Comparison of ENCODE assay signal across 17 cellular contexts in genomic region chr12:13900718-13901117, GRCh38.
DNase-seq lines count a peak whose midpoint lies in the region; ATAC-seq, FAIRE-seq and TF ChIP-seq lines count a peak whose summit lies in the region.
"Had no signal": no experiment of that assay in that cellular context is flagged by ENCODE, and none has a peak within 500 bp of the region (broad histone marks: within the 10 kb centered on the region; RNA-seq: fewer than 3 reads in every experiment).

No MANE protein-coding gene starts in this region.

- intact Hi-C loops in left cardiac atrium (cut with DNase I), result no loop called here

- no peaks in the 10 kb centered on the region for H3K4me1 ChIP-seq in small intestine (ENCODE audit: control insufficient read depth in 2 of 2, insufficient read depth in 1 of 2, low read depth in 1 of 2, low read length in 1 of 2)
- no peaks in the 10 kb centered on the region for H3K4me1 ChIP-seq in suprapubic skin
- H3K4me1 ChIP-seq: BLaER1 treated with 17β-estradiol and CSF1 and Interleukin-3, amounts not matched to agents 10 nM and 100 nM; HAP-1 had no signal

- FAIRE-seq in bronchial epithelial cell (lab: Jason Lieb, UNC), result no peak
- FAIRE-seq in small intestine (lab: Jason Lieb, UNC), result no peak
- FAIRE-seq: GM12892, GM19239, H1, K562 had no signal

- TF ChIP-seq CTCF in bronchial epithelial cell (IDR thresholded peaks at IDR 0.05; ENCODE audit: insufficient read depth, low read length, severe bottlenecking), result no peak
- no peak for TF ChIP-seq CTCF in suprapubic skin (IDR thresholded peaks at IDR 0.05)

- H3K4me3 ChIP-seq in bronchial epithelial cell (ENCODE audit: low read depth, low read length), result no peak overlapping the region
- H3K4me3 ChIP-seq in small intestine (ENCODE audit: low read depth in 1 of 2, low read length in 2 of 2), result no peak overlapping the region
- no peak overlapping the region for H3K4me3 ChIP-seq in suprapubic skin
- H3K4me3 ChIP-seq: BLaER1 treated with 17β-estradiol and CSF1 and Interleukin-3, amounts not matched to agents 10 nM and 100 nM; HAP-1; K562 had no signal

- 14 to 53% (median 32%) methylated on average over 3 of the region's 3 CpGs for WGBS in small intestine, 3 donors
- 74% methylated on average over 3 of the region's 3 CpGs for WGBS in suprapubic skin

- H3K9me3 ChIP-seq in small intestine (ENCODE audit: control insufficient read depth, low read depth) (no peaks in the 10 kb centered on the region), suprapubic skin (no peaks in the 10 kb centered on the region)
- H3K9me3 ChIP-seq: HAP-1 had no signal

- ATAC-seq in GM19397 (IDR thresholded peaks at IDR 0.05; ENCODE audit: unreplicated experiment) (no peak), left cardiac atrium (no peak)
- ATAC-seq: K562 had no signal

- DNase-seq in DMS79 (lab: John Stamatoyannopoulos, UW) (peak; percentile 28), NCI-H1105 treated with DMSO at 0.1 percent for 48 hours (lab: John Stamatoyannopoulos, UW) (peak; percentile 52), bronchial epithelial cell (ENCODE audit: low read depth) (peak; percentile 8), small intestine (peak; percentile 75), left cardiac atrium (no peak), suprapubic skin (ENCODE audit: low spot score in 2 of 2) (no peak)
- DNase-seq: ACHN; CD4-positive, CD25-positive, alpha-beta regulatory T cell; DND-41; GDM1 had no signal

- H3K27me3 ChIP-seq in bronchial epithelial cell (ENCODE audit: control insufficient read depth, insufficient read depth, low read length) (no peaks in the 10 kb centered on the region), small intestine (ENCODE audit: control insufficient read depth in 2 of 2, insufficient read depth in 2 of 2, low read length in 2 of 2) (no peaks in the 10 kb centered on the region), suprapubic skin (no peaks in the 10 kb centered on the region)
- H3K27me3 ChIP-seq: BLaER1 treated with 17β-estradiol and CSF1 and Interleukin-3, amounts not matched to agents 10 nM and 100 nM had no signal

- no peak for TF ChIP-seq EP300 in suprapubic skin (IDR thresholded peaks at IDR 0.05)

- H3K36me3 ChIP-seq in bronchial epithelial cell (ENCODE audit: control insufficient read depth, insufficient read depth, low read length) (no peaks in the 10 kb centered on the region), small intestine (ENCODE audit: control insufficient read depth in 2 of 2, insufficient read depth in 2 of 2, low read length in 2 of 2) (no peaks in the 10 kb centered on the region), suprapubic skin (no peaks in the 10 kb centered on the region)
- H3K36me3 ChIP-seq: BLaER1 treated with 17β-estradiol and CSF1 and Interleukin-3, amounts not matched to agents 10 nM and 100 nM; HAP-1 had no signal

- H3K27ac ChIP-seq in small intestine (ENCODE audit: low read depth in 1 of 2, low read length in 1 of 2) (no peak overlapping the region), suprapubic skin (no peak overlapping the region)
- H3K27ac ChIP-seq: BLaER1 treated with 17β-estradiol and CSF1 and Interleukin-3, amounts not matched to agents 10 nM and 100 nM had no signal

- TF ChIP-seq POLR2A in suprapubic skin (IDR thresholded peaks at IDR 0.05), result no peak

Comparison
In these comparisons a context has a peak if more than half of its experiments do, and no peak if none do; other contexts are left out.
1. DNase-seq: peak in DMS79 (single experiment), NCI-H1105 treated with DMSO at 0.1 percent for 48 hours (single experiment), bronchial epithelial cell (single experiment) and small intestine (single experiment); none in left cardiac atrium (single experiment) and suprapubic skin (0 of 2).